Comparison of ENCODE assay signal across 2 cellular contexts in genomic region chr6:105726902-105727655, GRCh38.
TF ChIP-seq lines count a peak whose summit lies in the region.

No MANE protein-coding gene starts in this region.

TF ChIP-seq in IMR-90, 13 proteins besides CTCF, POLR2A, EP300 and RAD21:
- no peak for TF ChIP-seq FOS (IDR thresholded peaks at IDR 0.05; ENCODE audit: low read depth, low read length)
- TF ChIP-seq CEBPB (IDR thresholded peaks at IDR 0.05; ENCODE audit: low read depth, low read length): peak; percentile 87

TF ChIP-seq in K562, 482 proteins besides CTCF, POLR2A, EP300 and RAD21:
- TF ChIP-seq, protein P1, sequence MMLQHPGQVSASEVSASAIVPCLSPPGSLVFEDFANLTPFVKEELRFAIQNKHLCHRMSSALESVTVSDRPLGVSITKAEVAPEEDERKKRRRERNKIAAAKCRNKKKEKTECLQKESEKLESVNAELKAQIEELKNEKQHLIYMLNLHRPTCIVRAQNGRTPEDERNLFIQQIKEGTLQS (IDR thresholded peaks at IDR 0.05): peak; percentile 21; the same call in 1 of the 2 replicates
- TF ChIP-seq, protein P1 (CRISPR knock-in tag; conservative IDR thresholded peaks at IDR 0.05): no peak
- TF ChIP-seq ZNF764 (CRISPR knock-in tag; IDR thresholded peaks at IDR 0.05; ENCODE audit: low read depth) (no peak), CEBPG (CRISPR knock-in tag; IDR thresholded peaks at IDR 0.05) (no peak), CEBPG (tag; conservative IDR thresholded peaks at IDR 0.05 in 1 of 2, IDR thresholded peaks at IDR 0.05 in 1 of 2) (peak in 1 of 2 experiments; percentile 89; a peak in 2 of 4 replicates), TRIM24 (IDR thresholded peaks at IDR 0.05) (peak in 1 of 2 experiments; percentile 44; a peak in 1 of 4 replicates)
TF ChIP-seq in K562: peak in this region for 3.
